In genomic region chr6:97240222-97240621, GRCh38 we compare ENCODE assay signal across 15 cellular contexts. TPM values are rescaled to one million over a fixed set of nuclear protein-coding genes. Genes with fewer than 3 reads are reported as not detected.
DNase-seq lines count a peak whose midpoint lies in the region; ATAC-seq and TF ChIP-seq lines count a peak whose summit lies in the region.
"Had no signal": no experiment of that assay in that cellular context is flagged by ENCODE, and none has a peak within 500 bp of the region (broad histone marks: within the 10 kb centered on the region; RNA-seq: fewer than 3 reads in every experiment).

No MANE protein-coding gene starts in this region.

- peaks cover 21% of the 10 kb centered on the region for H3K9me3 Mint-ChIP-seq in activated T-helper 1 cell treated with anti-CD3 and anti-CD28 coated beads, Interleukin-12 subunit alpha, Interleukin-12 subunit beta, Interleukin-2, Interleukin-4 antibody, amounts not matched to agents 30 ng/mL and 10 ng/mL and 1 ng/mL, durations not matched to agents 14 hours and 24 hours and 36 hours

- no peak for TF ChIP-seq EP300 in Ishikawa (IDR thresholded peaks at IDR 0.05; ENCODE audit: borderline replicate concordance)

- intact Hi-C loops in thyroid gland (cut with DNase I) = no loop called here
- intact Hi-C loops in activated T-helper 1 cell treated with anti-CD3 and anti-CD28 coated beads, Interleukin-12 subunit alpha, Interleukin-12 subunit beta, Interleukin-2, Interleukin-4 antibody, amounts not matched to agents 30 ng/mL and 10 ng/mL and 1 ng/mL, durations not matched to agents 14 hours and 24 hours and 36 hours (cut with micrococcal nuclease) = no loop called here

- CTCF ChIA-PET in BJ (lab: Yijun Ruan, JAX) = no interaction called here

- no peak for ATAC-seq in GM21528 (IDR thresholded peaks at IDR 0.05; ENCODE audit: low FRiP score, unreplicated experiment)
- ATAC-seq: activated CD4-positive, CD25-positive, alpha-beta regulatory T cell treated with anti-CD3 and anti-CD28 coated beads, Interleukin-2, amount 50 U/mL, for 24 hours; left cardiac atrium had no signal

- no peak for TF ChIP-seq CTCF in BJ (IDR thresholded peaks at IDR 0.05; ENCODE audit: insufficient read depth, low read depth, low read length)
- TF ChIP-seq CTCF in astrocyte of the spinal cord (IDR thresholded peaks at IDR 0.05; ENCODE audit: low read depth, low read length) = no peak
- TF ChIP-seq CTCF in thyroid gland (IDR thresholded peaks at IDR 0.05) = no peak

- POLR2A ChIA-PET in BJ (lab: Charles Lee) = no interaction called here

- in situ Hi-C loops in astrocyte of the spinal cord (cut with HindIII; ENCODE audit: low sequenced_read_pairs) = no loop called here

- no peaks in the 10 kb centered on the region for H3K4me1 ChIP-seq in thyroid gland
- H3K4me1 ChIP-seq: sigmoid colon had no signal

- no peak for TF ChIP-seq RAD21 in Ishikawa (IDR thresholded peaks at IDR 0.05; ENCODE audit: low read depth)

- peaks cover 11% of the 10 kb centered on the region for H3K4me1 Mint-ChIP-seq in activated T-helper 1 cell treated with anti-CD3 and anti-CD28 coated beads, Interleukin-12 subunit alpha, Interleukin-12 subunit beta, Interleukin-2, Interleukin-4 antibody, amounts not matched to agents 30 ng/mL and 10 ng/mL and 1 ng/mL, durations not matched to agents 14 hours and 24 hours and 36 hours (ENCODE audit: low read depth)
- H3K4me1 Mint-ChIP-seq: naive B cell had no signal

- H3K9me3 ChIP-seq in thyroid gland = no peaks in the 10 kb centered on the region
- H3K9me3 ChIP-seq: sigmoid colon had no signal

- DNase-seq in BJ (ENCODE audit: low read depth) (peak; percentile 9), astrocyte of the spinal cord (ENCODE audit: low read depth, low spot score) (peak; percentile 54), hepatic stellate cell (ENCODE audit: low spot score) (peak; percentile 69), thyroid gland (no peak)
- no peak for DNase-seq in effector CD4-positive, alpha-beta T cell
- no peak for DNase-seq in activated T-helper 1 cell treated with anti-CD3 and anti-CD28 coated beads, Interleukin-12 subunit alpha, Interleukin-12 subunit beta, Interleukin-2, Interleukin-4 antibody, amounts not matched to agents 30 ng/mL and 10 ng/mL and 1 ng/mL, durations not matched to agents 14 hours and 24 hours and 36 hours (ENCODE audit: low spot score)
- DNase-seq: activated naive CD8-positive, alpha-beta T cell treated with anti-CD3 and anti-CD28 coated beads for 36 hours; left cardiac atrium; naive B cell; sigmoid colon; stimulated activated naive CD4-positive, alpha-beta T cell had no signal

- H3K36me3 ChIP-seq in BJ (ENCODE audit: control insufficient read depth, insufficient read depth, low read length) (no peaks in the 10 kb centered on the region), thyroid gland (no peaks in the 10 kb centered on the region)

- 93 to 95% methylated on average over 2 of the region's 2 CpGs for WGBS in thyroid gland, 2 donors

- no peak for TF ChIP-seq POLR2A in thyroid gland (IDR thresholded peaks at IDR 0.05)

- H3K27me3 Mint-ChIP-seq in activated T-helper 1 cell treated with anti-CD3 and anti-CD28 coated beads, Interleukin-12 subunit alpha, Interleukin-12 subunit beta, Interleukin-2, Interleukin-4 antibody, amounts not matched to agents 30 ng/mL and 10 ng/mL and 1 ng/mL, durations not matched to agents 14 hours and 24 hours and 36 hours (ENCODE audit: insufficient read depth) = no peaks in the 10 kb centered on the region
- H3K27me3 Mint-ChIP-seq: activated naive CD8-positive, alpha-beta T cell treated with anti-CD3 and anti-CD28 coated beads for 36 hours; dendritic cell treated with granulocyte-macrophage colony-stimulating factor and Interleukin-4, amounts not matched to agents 40 ng/mL and 50 ng/mL, for 4 days; naive B cell had no signal

- H3K36me3 Mint-ChIP-seq in activated T-helper 1 cell treated with anti-CD3 and anti-CD28 coated beads, Interleukin-12 subunit alpha, Interleukin-12 subunit beta, Interleukin-2, Interleukin-4 antibody, amounts not matched to agents 30 ng/mL and 10 ng/mL and 1 ng/mL, durations not matched to agents 14 hours and 24 hours and 36 hours (ENCODE audit: low read depth) = peaks cover 52% of the 10 kb centered on the region

- no peak overlapping the region for H3K4me3 Mint-ChIP-seq in activated T-helper 1 cell treated with anti-CD3 and anti-CD28 coated beads, Interleukin-12 subunit alpha, Interleukin-12 subunit beta, Interleukin-2, Interleukin-4 antibody, amounts not matched to agents 30 ng/mL and 10 ng/mL and 1 ng/mL, durations not matched to agents 14 hours and 24 hours and 36 hours
- H3K4me3 Mint-ChIP-seq: activated naive CD8-positive, alpha-beta T cell treated with anti-CD3 and anti-CD28 coated beads for 36 hours; dendritic cell treated with granulocyte-macrophage colony-stimulating factor and Interleukin-4, amounts not matched to agents 40 ng/mL and 50 ng/mL, for 4 days had no signal

- no peak overlapping the region for H3K27ac Mint-ChIP-seq in activated T-helper 1 cell treated with anti-CD3 and anti-CD28 coated beads, Interleukin-12 subunit alpha, Interleukin-12 subunit beta, Interleukin-2, Interleukin-4 antibody, amounts not matched to agents 30 ng/mL and 10 ng/mL and 1 ng/mL, durations not matched to agents 14 hours and 24 hours and 36 hours
- H3K27ac Mint-ChIP-seq: activated naive CD8-positive, alpha-beta T cell treated with anti-CD3 and anti-CD28 coated beads for 36 hours; dendritic cell treated with granulocyte-macrophage colony-stimulating factor and Interleukin-4, amounts not matched to agents 40 ng/mL and 50 ng/mL, for 4 days; naive B cell had no signal

- no peak overlapping the region for H3K27ac ChIP-seq in thyroid gland
- H3K27ac ChIP-seq: sigmoid colon had no signal

- H3K27me3 ChIP-seq in BJ (ENCODE audit: control insufficient read depth, insufficient read depth, low read length) = no peaks in the 10 kb centered on the region
- H3K27me3 ChIP-seq in thyroid gland = no peaks in the 10 kb centered on the region
- H3K27me3 ChIP-seq: sigmoid colon had no signal

- H3K4me3 ChIP-seq in BJ (ENCODE audit: low read depth, low read length) (no peak overlapping the region), astrocyte of the spinal cord (ENCODE audit: low read depth, low read length) (no peak overlapping the region), thyroid gland (replicated peaks in 1 of 3) (no peak overlapping the region)
- H3K4me3 ChIP-seq: sigmoid colon had no signal

TF ChIP-seq in Ishikawa, 13 proteins besides CTCF, POLR2A, EP300 and RAD21:
- TF ChIP-seq FOXM1 (IDR thresholded peaks at IDR 0.05; ENCODE audit: borderline replicate concordance, low read depth) = no peak
- TF ChIP-seq, protein P1, sequence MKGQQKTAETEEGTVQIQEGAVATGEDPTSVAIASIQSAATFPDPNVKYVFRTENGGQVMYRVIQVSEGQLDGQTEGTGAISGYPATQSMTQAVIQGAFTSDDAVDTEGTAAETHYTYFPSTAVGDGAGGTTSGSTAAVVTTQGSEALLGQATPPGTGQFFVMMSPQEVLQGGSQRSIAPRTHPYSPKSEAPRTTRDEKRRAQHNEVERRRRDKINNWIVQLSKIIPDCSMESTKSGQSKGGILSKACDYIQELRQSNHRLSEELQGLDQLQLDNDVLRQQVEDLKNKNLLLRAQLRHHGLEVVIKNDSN (IDR thresholded peaks at IDR 0.05) = peak; percentile 32; the same call in 1 of the 2 replicates
- no peak for TF ChIP-seq YY1 (IDR thresholded peaks at IDR 0.05; ENCODE audit: low read depth)
- no peak for TF ChIP-seq CEBPB (IDR thresholded peaks at IDR 0.05)
- no peak for TF ChIP-seq ZBTB7A (IDR thresholded peaks at IDR 0.05; ENCODE audit: low read depth)
- no peak for TF ChIP-seq CREB1 (IDR thresholded peaks at IDR 0.05; ENCODE audit: low read depth)
- no peak for TF ChIP-seq TAF1 (IDR thresholded peaks at IDR 0.05; ENCODE audit: low read depth)
- no peak for TF ChIP-seq EGR1 (IDR thresholded peaks at IDR 0.05)

RNA-seq across cellular contexts. Expression of gene MMS22L, which starts 42.8 kb away (rescaled TPM):
- 4.3 and 8.0 TPM in 2 replicates for polyA plus RNA-seq in BJ (2011; rRNA removed)
- polyA minus RNA-seq in BJ (2011; rRNA and poly(A)+ RNA removed) = 13.6 and 20.8 TPM in 2 replicates
- total RNA-seq in thyroid gland = 10 to 100 TPM in 3 of 4 donors, 1 to 10 TPM in 1; 8.6 to 13.5 (median 10.9) TPM
- total RNA-seq in activated T-helper 1 cell treated with anti-CD3 and anti-CD28 coated beads, Interleukin-12 subunit alpha, Interleukin-12 subunit beta, Interleukin-2, Interleukin-4 antibody, amounts not matched to agents 30 ng/mL and 10 ng/mL and 1 ng/mL, durations not matched to agents 14 hours and 24 hours and 36 hours = 49.7 and 57.1 TPM in 2 replicates

Comparison
In these comparisons a context has a peak if more than half of its experiments do, and no peak if none do; other contexts are left out.
1. DNase-seq: peak in BJ (single experiment), astrocyte of the spinal cord (single experiment) and hepatic stellate cell (single experiment); none in effector CD4-positive, alpha-beta T cell (single experiment), thyroid gland (0 of 2) and activated T-helper 1 cell treated with anti-CD3 and anti-CD28 coated beads, Interleukin-12 subunit alpha, Interleukin-12 subunit beta, Interleukin-2, Interleukin-4 antibody, amounts not matched to agents 30 ng/mL and 10 ng/mL and 1 ng/mL, durations not matched to agents 14 hours and 24 hours and 36 hours (single experiment).